24 cellular contexts compared by ENCODE assay signal in genomic region chr22:24975125-24975640, GRCh38. TPM values are rescaled to one million over a fixed set of nuclear protein-coding genes. Genes with fewer than 3 reads are reported as not detected.
DNase-seq lines count a peak whose midpoint lies in the region; ATAC-seq and TF ChIP-seq lines count a peak whose summit lies in the region.
"Had no signal": no experiment of that assay in that cellular context is flagged by ENCODE, and none has a peak within 500 bp of the region (broad histone marks: within the 10 kb centered on the region; RNA-seq: fewer than 3 reads in every experiment).

No MANE protein-coding gene starts in this region.

- DNase-seq in right cardiac atrium (peak in 1 of 3 donors; percentile 37), heart left ventricle (no peak), dorsolateral prefrontal cortex (no peak), vagina (ENCODE audit: extremely low spot score in 2 of 2) (no peak), cerebellar cortex (ENCODE audit: low spot score) (no peak), NCI-H146 treated with DMSO at 0.1 percent for 48 hours (lab: John Stamatoyannopoulos, UW; ENCODE audit: unreplicated experiment) (no peak)
- DNase-seq: activated CD4-positive, alpha-beta T cell treated with anti-CD3 and anti-CD28 coated beads, Interleukin-2, amount 10 ng/mL, durations not matched to agents 24 days and 14 days; activated naive CD4-positive, alpha-beta T cell treated with Interleukin-2 at 50 U/mL for 16 hours; activated T-cell treated with anti-CD3 and anti-CD28 coated beads, Interleukin-2, amount 50 U/mL, for 48 hours; central memory CD4-positive, alpha-beta T cell; erythroblast; GDM1; lower lobe of right lung; NCI-H1694 treated with DMSO at 0.1 percent for 48 hours; stimulated activated CD4-positive, alpha-beta T cell treated with anti-CD3 and anti-CD28 coated beads, Interleukin-4, amount 100 ng/mL, for 1 hour had no signal

- intact Hi-C loops in right cardiac atrium (cut with DNase I) = no loop called here
- intact Hi-C loops in heart left ventricle (cut with DNase I) = loop anchor here in 1 of 10 donors (5.0 kb wide), 1 partner anchor 42 kb away; no protein-coding TSS in a partner anchor
- intact Hi-C loops in dorsolateral prefrontal cortex (cut with DNase I) = no loop called here
- intact Hi-C loops in vagina (cut with DNase I) = no loop called here

- H3K9me3 ChIP-seq in right cardiac atrium (ENCODE audit: control insufficient read depth, low read length) (no peaks in the 10 kb centered on the region), heart left ventricle (no peaks in the 10 kb centered on the region), mucosa of rectum (ENCODE audit: control insufficient read depth in 2 of 2, low read length in 2 of 2) (no peaks in the 10 kb centered on the region), vagina (no peaks in the 10 kb centered on the region)
- H3K9me3 ChIP-seq: BE2C, lower lobe of right lung had no signal

- no peak overlapping the region for H3K9ac ChIP-seq in mucosa of rectum (ENCODE audit: low read depth in 1 of 2, low read length in 2 of 2)
- H3K9ac ChIP-seq: GM23248 had no signal

- TF ChIP-seq POLR2A in heart left ventricle (IDR thresholded peaks at IDR 0.05) = no peak
- no peak for TF ChIP-seq POLR2A in vagina (IDR thresholded peaks at IDR 0.05)

- H3K27me3 ChIP-seq in right cardiac atrium (ENCODE audit: control insufficient read depth, insufficient read depth) = no peaks in the 10 kb centered on the region
- H3K27me3 ChIP-seq in heart left ventricle = no peaks in the 10 kb centered on the region
- no peaks in the 10 kb centered on the region for H3K27me3 ChIP-seq in dorsolateral prefrontal cortex
- H3K27me3 ChIP-seq in mucosa of rectum (ENCODE audit: control insufficient read depth in 2 of 2, insufficient read depth in 2 of 2, low read length in 2 of 2) = no peaks in the 10 kb centered on the region
- H3K27me3 ChIP-seq in vagina = no peaks in the 10 kb centered on the region
- H3K27me3 ChIP-seq: BE2C had no signal

- H3K36me3 ChIP-seq in heart left ventricle (no peaks in the 10 kb centered on the region), mucosa of rectum (ENCODE audit: control insufficient read depth in 2 of 2, insufficient read depth in 2 of 2, low read length in 2 of 2) (no peaks in the 10 kb centered on the region), vagina (no peaks in the 10 kb centered on the region)
- H3K36me3 ChIP-seq: BE2C, lower lobe of right lung had no signal

- peaks cover 17% of the 10 kb centered on the region for H3K4me1 ChIP-seq in right cardiac atrium (ENCODE audit: control insufficient read depth, insufficient read depth, low read length)
- H3K4me1 ChIP-seq in heart left ventricle = peaks cover 10 to 58% (median 39%) of the 10 kb centered on the region in 12 donors
- H3K4me1 ChIP-seq in mucosa of rectum (ENCODE audit: control insufficient read depth in 2 of 2, insufficient read depth in 2 of 2, low read length in 2 of 2) = peaks cover 37 to 57% of the 10 kb centered on the region in 2 donors
- peaks cover 53% of the 10 kb centered on the region for H3K4me1 ChIP-seq in vagina

- H3K27ac ChIP-seq in right cardiac atrium (ENCODE audit: low read length) (peak overlapping the region; percentile 52), heart left ventricle (peak overlapping the region in 5 of 12 donors; percentile 80 to 90 (median 86)), dorsolateral prefrontal cortex (peak overlapping the region in 41 of 59 donors; percentile 46 to 94 (median 86)), mucosa of rectum (ENCODE audit: low read depth in 2 of 2, low read length in 2 of 2) (peak overlapping the region; percentile 88 to 90), vagina (peak overlapping the region; percentile 90)
- H3K27ac ChIP-seq: GM23248 had no signal

- no peak for ATAC-seq in right cardiac atrium
- no peak for ATAC-seq in heart left ventricle
- no peak for ATAC-seq in GM21576 (IDR thresholded peaks at IDR 0.05; ENCODE audit: unreplicated experiment)
- ATAC-seq: lower lobe of right lung; stimulated activated memory B cell treated with anti-CD40 and anti-IgM and Interleukin-4, amounts not matched to agents 10 μg/mL and 1 μg/mL and 100 μg/mL, for 72 hours had no signal

- no peak overlapping the region for H3K4me3 ChIP-seq in right cardiac atrium (ENCODE audit: low read length)
- no peak overlapping the region for H3K4me3 ChIP-seq in heart left ventricle
- no peak overlapping the region for H3K4me3 ChIP-seq in dorsolateral prefrontal cortex
- H3K4me3 ChIP-seq in mucosa of rectum (ENCODE audit: low read length in 2 of 2) = no peak overlapping the region
- H3K4me3 ChIP-seq in vagina = no peak overlapping the region
- H3K4me3 ChIP-seq: GM23248, lower lobe of right lung had no signal

- 90% methylated on average over 5 of the region's 5 CpGs for WGBS in right cardiac atrium
- whole genome bisulfite sequencing in heart left ventricle, 4 donors = 88 to 94% (median 91%) methylated on average over 5 of the region's 5 CpGs

- TF ChIP-seq CTCF in heart left ventricle (IDR thresholded peaks at IDR 0.05) (no peak), dorsolateral prefrontal cortex (IDR thresholded peaks at IDR 0.05 in 54 of 56, conservative IDR thresholded peaks at IDR 0.05 in 2 of 56; ENCODE audit: low read depth in 1 of 56, partially characterized antibody in 56 of 56) (no peak), vagina (IDR thresholded peaks at IDR 0.05) (no peak)

RNA-seq across cellular contexts. Expression of gene KIAA1671, which starts 22.7 kb away (rescaled TPM):
- 10 to 100 TPM; 17.3 to 24.0 (median 20.3) TPM for total RNA-seq in right cardiac atrium
- polyA plus RNA-seq in right cardiac atrium = 7.5 TPM
- total RNA-seq in heart left ventricle = 10 to 100 TPM in 8 of 9 donors, 1 to 10 TPM in 1; 7.2 to 22.1 (median 14.8) TPM
- polyA plus RNA-seq in heart left ventricle = 1 to 10 TPM; 4.5 to 5.7 TPM
- total RNA-seq in dorsolateral prefrontal cortex = 10 to 100 TPM; 27.6 to 81.6 (median 55.1) TPM
- total RNA-seq in vagina = 54.0 TPM

RNA-seq across cellular contexts. Expression of gene LHFPL7, which starts 28.7 kb away (rescaled TPM):
- total RNA-seq in right cardiac atrium (not detected), heart left ventricle (not detected), dorsolateral prefrontal cortex (not detected), vagina (not detected)
- polyA plus RNA-seq in right cardiac atrium (not detected), heart left ventricle (not detected)
- total RNA-seq: activated CD4-positive, alpha-beta T cell treated with anti-CD3 and anti-CD28 coated beads, Interleukin-2, amount 10 ng/mL, durations not matched to agents 24 days and 14 days; frontal cortex; GM23248; lower lobe of right lung; myocyte; T-helper 2 cell treated with Interferon-gamma antibody and Interleukin-4, amounts not matched to agents 100 ng/mL and 5 ng/mL, for 36 hours; temporal lobe had no signal
- polyA plus RNA-seq: GM23248 had no signal
